ENCODE assay signal across 8 cellular contexts in genomic region chr4:125833-126232, GRCh38. TPM values are rescaled to one million over a fixed set of nuclear protein-coding genes. Genes with fewer than 3 reads are reported as not detected.
DNase-seq lines count a peak whose midpoint lies in the region; ATAC-seq, FAIRE-seq and TF ChIP-seq lines count a peak whose summit lies in the region.

No MANE protein-coding gene starts in this region.

- 32% methylated on average over 5 of the region's 5 CpGs for WGBS in thymus

- H3K4me3 Mint-ChIP-seq in activated T-cell treated with anti-CD3 and anti-CD28 coated beads, Interleukin-2, amount 50 U/mL, for 24 hours: peak overlapping the region; percentile 94
- peak overlapping the region; percentile 99 for H3K4me3 Mint-ChIP-seq in activated naive CD8-positive, alpha-beta T cell treated with anti-CD3 and anti-CD28 coated beads, Interleukin-2, amount 10 ng/mL, durations not matched to agents 7 days and 5 days

- peak overlapping the region; percentile 98 for H3K27ac Mint-ChIP-seq in activated T-cell treated with anti-CD3 and anti-CD28 coated beads, Interleukin-2, amount 50 U/mL, for 24 hours
- H3K27ac Mint-ChIP-seq in activated naive CD8-positive, alpha-beta T cell treated with anti-CD3 and anti-CD28 coated beads, Interleukin-2, amount 10 ng/mL, durations not matched to agents 7 days and 5 days: peak overlapping the region; percentile 97

- no peaks in the 10 kb centered on the region for H3K27me3 Mint-ChIP-seq in activated T-cell treated with anti-CD3 and anti-CD28 coated beads, Interleukin-2, amount 50 U/mL, for 24 hours
- no peaks in the 10 kb centered on the region for H3K27me3 Mint-ChIP-seq in activated naive CD8-positive, alpha-beta T cell treated with anti-CD3 and anti-CD28 coated beads, Interleukin-2, amount 10 ng/mL, durations not matched to agents 7 days and 5 days

- peaks cover 21% of the 10 kb centered on the region for H3K9me3 Mint-ChIP-seq in activated T-cell treated with anti-CD3 and anti-CD28 coated beads, Interleukin-2, amount 50 U/mL, for 24 hours
- H3K9me3 Mint-ChIP-seq in activated naive CD8-positive, alpha-beta T cell treated with anti-CD3 and anti-CD28 coated beads, Interleukin-2, amount 10 ng/mL, durations not matched to agents 7 days and 5 days: peaks cover 32% of the 10 kb centered on the region

- H3K27ac ChIP-seq in keratinocyte (ENCODE audit: control insufficient read depth, insufficient read depth, low read length) (peak overlapping the region; percentile 22), thymus (ENCODE audit: low read depth) (peak overlapping the region; percentile 56)

- ATAC-seq in activated naive CD8-positive, alpha-beta T cell treated with anti-CD3 and anti-CD28 coated beads, Interleukin-2, amount 10 ng/mL, durations not matched to agents 7 days and 5 days (ENCODE audit: low read depth): no peak
- ATAC-seq in HG02973 (IDR thresholded peaks at IDR 0.05; ENCODE audit: unreplicated experiment): no peak
- no peak for ATAC-seq in HG02571 (IDR thresholded peaks at IDR 0.05; ENCODE audit: unreplicated experiment)

- peaks cover 51% of the 10 kb centered on the region for H3K36me3 Mint-ChIP-seq in activated T-cell treated with anti-CD3 and anti-CD28 coated beads, Interleukin-2, amount 50 U/mL, for 24 hours (ENCODE audit: low read depth)
- peaks cover 78% of the 10 kb centered on the region for H3K36me3 Mint-ChIP-seq in activated naive CD8-positive, alpha-beta T cell treated with anti-CD3 and anti-CD28 coated beads, Interleukin-2, amount 10 ng/mL, durations not matched to agents 7 days and 5 days

- H3K4me2 ChIP-seq in keratinocyte (ENCODE audit: control insufficient read depth, extremely low read depth, insufficient read depth, low read depth, low read length): peak overlapping the region; percentile 89

- H2AFZ ChIP-seq in keratinocyte (ENCODE audit: control insufficient read depth, low read length): peak overlapping the region; percentile 100

- peaks cover 0 to 19% of the 10 kb centered on the region in 2 experiments for H3K36me3 ChIP-seq in keratinocyte (ENCODE audit: control insufficient read depth in 2 of 2, extremely low read depth in 1 of 2, insufficient read depth in 2 of 2, low read length in 2 of 2)
- peaks cover 4% of the 10 kb centered on the region for H3K36me3 ChIP-seq in thymus (ENCODE audit: control insufficient read depth, insufficient read depth)

- no peaks in the 10 kb centered on the region for H3K27me3 ChIP-seq in keratinocyte (ENCODE audit: control insufficient read depth, extremely low read depth, insufficient read depth, low read length)
- H3K27me3 ChIP-seq in thymus (ENCODE audit: control insufficient read depth, insufficient read depth): no peaks in the 10 kb centered on the region

- H4K20me1 ChIP-seq in keratinocyte (ENCODE audit: control insufficient read depth, extremely low read depth, insufficient read depth, low read length): no peaks in the 10 kb centered on the region

- peaks cover 44% of the 10 kb centered on the region for H3K79me2 ChIP-seq in keratinocyte (ENCODE audit: control insufficient read depth, insufficient read depth, low read length)

- peaks cover 14% of the 10 kb centered on the region for H3K9me3 ChIP-seq in keratinocyte (ENCODE audit: control insufficient read depth, low read depth, low read length)
- peaks cover 1% of the 10 kb centered on the region for H3K9me3 ChIP-seq in thymus (ENCODE audit: control insufficient read depth)

- no peak for DNase-seq in activated T-cell treated with anti-CD3 and anti-CD28 coated beads, Interleukin-2, amount 50 U/mL, for 24 hours
- no peak for DNase-seq in activated T-cell treated with anti-CD3 and anti-CD28 coated beads, Interleukin-2, amount 50 U/mL, for 48 hours
- no peak for DNase-seq in activated naive CD8-positive, alpha-beta T cell treated with anti-CD3 and anti-CD28 coated beads, Interleukin-2, amount 10 ng/mL, durations not matched to agents 7 days and 5 days
- DNase-seq in keratinocyte (ENCODE audit: low read depth, low spot score) (no peak), SHP77 (lab: John Stamatoyannopoulos, UW) (no peak)

- no peak for FAIRE-seq in keratinocyte (lab: Jason Lieb, UNC)

- peak overlapping the region; percentile 79 to 94 (median 93) for H3K4me3 ChIP-seq in keratinocyte (ENCODE audit: control insufficient read depth in 2 of 3, extremely low read depth in 1 of 3, insufficient read depth in 2 of 3, low read depth in 1 of 3, low read length in 3 of 3)
- H3K4me3 ChIP-seq in thymus (ENCODE audit: low read length): peak overlapping the region; percentile 84

- no peaks in the 10 kb centered on the region for H3K9me1 ChIP-seq in keratinocyte (ENCODE audit: control insufficient read depth, extremely low read depth, insufficient read depth, low read length)

- dilution Hi-C loops in keratinocyte (cut with MboI; ENCODE audit: extremely low pct_ligation_motif_present, low sequenced_read_pairs): no loop called here

- POLR2A ChIA-PET in activated naive CD8-positive, alpha-beta T cell treated with anti-CD3 and anti-CD28 coated beads, Interleukin-2, amount 10 ng/mL, durations not matched to agents 7 days and 5 days (lab: Charles Lee): no interaction called here

- H3K9ac ChIP-seq in keratinocyte (ENCODE audit: control insufficient read depth, extremely low read depth, insufficient read depth, low read length): peak overlapping the region; percentile 92

- TF ChIP-seq CTCF in keratinocyte (optimal IDR thresholded peaks at IDR 0.05 in 1 of 3, IDR thresholded peaks at IDR 0.05 in 1 of 3, conservative IDR thresholded peaks at IDR 0.05 in 1 of 3; ENCODE audit: extremely low read depth in 1 of 3, insufficient read depth in 2 of 3, low read length in 3 of 3): no peak

- peaks cover 26% of the 10 kb centered on the region for H3K4me1 Mint-ChIP-seq in activated T-cell treated with anti-CD3 and anti-CD28 coated beads, Interleukin-2, amount 50 U/mL, for 24 hours (ENCODE audit: low read depth)
- H3K4me1 Mint-ChIP-seq in activated naive CD8-positive, alpha-beta T cell treated with anti-CD3 and anti-CD28 coated beads, Interleukin-2, amount 10 ng/mL, durations not matched to agents 7 days and 5 days: peaks cover 25% of the 10 kb centered on the region

- peaks cover 5% of the 10 kb centered on the region for H3K4me1 ChIP-seq in keratinocyte (ENCODE audit: control insufficient read depth, extremely low read depth, insufficient read depth, low read length)
- peaks cover 5% of the 10 kb centered on the region for H3K4me1 ChIP-seq in thymus (ENCODE audit: control insufficient read depth, insufficient read depth, low read length)

RNA-seq across cellular contexts. Expression of gene ZNF718, which starts 1.5 kb away (rescaled TPM):
- total RNA-seq in activated naive CD8-positive, alpha-beta T cell treated with anti-CD3 and anti-CD28 coated beads, Interleukin-2, amount 10 ng/mL, durations not matched to agents 7 days and 5 days: 10 to 100 TPM; 20.8 to 21.6 TPM
- polyA plus RNA-seq in keratinocyte: 4.0 to 5.0 TPM (median 4.1 TPM) in 3 replicates
- polyA plus RNA-seq in keratinocyte (2011; ENCODE audit: low read depth): 2.1 TPM
- polyA plus RNA-seq in keratinocyte (2011; cell fraction: cytosol; rRNA removed): 2.5 and 4.8 TPM in 2 replicates
- polyA plus RNA-seq in keratinocyte (2011; cell fraction: nucleus; rRNA removed): 10.0 and 10.2 TPM in 2 replicates
- 2.6 and 3.4 TPM in 2 replicates for polyA plus RNA-seq in keratinocyte (2012; ENCODE audit: low replicate concordance)
- polyA minus RNA-seq in keratinocyte: 1.7 to 9.3 TPM (median 6.5 TPM) in 3 replicates
- 8.2 TPM for polyA minus RNA-seq in keratinocyte (2011; cell fraction: cytosol; rRNA and poly(A)+ RNA removed)
- polyA minus RNA-seq in keratinocyte (2011; cell fraction: nucleus; rRNA and poly(A)+ RNA removed): 11.0 and 26.6 TPM in 2 replicates
- 2.9 TPM for polyA plus RNA-seq in thymus
